7 cellular contexts compared by ENCODE assay signal in the genomic region with DNA sequence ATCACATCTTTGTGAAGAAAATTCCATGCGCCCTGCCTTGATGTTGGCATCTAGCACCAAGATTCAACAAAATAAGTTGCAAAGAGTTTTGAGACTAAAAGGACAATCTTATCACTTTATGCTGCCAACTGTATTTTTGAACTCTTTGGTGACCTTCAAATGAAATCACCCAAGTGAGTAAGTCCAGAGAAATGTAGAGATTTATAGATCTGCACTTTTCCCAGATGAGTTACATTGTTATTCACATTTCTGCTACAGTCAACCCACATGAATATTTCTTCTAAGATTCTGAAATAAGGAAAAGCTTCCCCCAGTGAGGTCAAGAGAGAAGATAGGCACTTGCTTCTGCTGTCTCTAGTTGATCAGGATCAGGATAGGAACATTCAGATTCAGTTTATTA.
DNase-seq lines count a peak whose midpoint lies in the region; ATAC-seq, FAIRE-seq and TF ChIP-seq lines count a peak whose summit lies in the region.
"Not testable (repeated sequence)": the region's sequence is repeated elsewhere in the genome, so short reads cannot be mapped to it uniquely, and the experiment has no call there.

No MANE protein-coding gene starts in this region.

- H3K36me3 ChIP-seq in RWPE2 (ENCODE audit: low read depth); bronchial epithelial cell (ENCODE audit: control insufficient read depth, insufficient read depth, low read length): not testable (repeated sequence)

- TF ChIP-seq CTCF in A549 (IDR thresholded peaks at IDR 0.05); RWPE2 (IDR thresholded peaks at IDR 0.05; ENCODE audit: poor library complexity, severe bottlenecking); bronchial epithelial cell (IDR thresholded peaks at IDR 0.05; ENCODE audit: insufficient read depth, low read length, severe bottlenecking); fibroblast of the aortic adventitia (IDR thresholded peaks at IDR 0.05; ENCODE audit: insufficient read depth, low read length): not testable (repeated sequence)

- H3K9me3 ChIP-seq in A549; RWPE2 (ENCODE audit: severe bottlenecking): not testable (repeated sequence)

- H3K4me2 ChIP-seq in A549: not testable (repeated sequence)

- POLR2A ChIA-PET in A549 (lab: Yijun Ruan, JAX): not testable (repeated sequence)

- not testable (repeated sequence) for ATAC-seq in A549
- peak; percentile 57 for ATAC-seq in RWPE2 (ENCODE audit: low read depth)

- 31% methylated on average over 1 of the region's 1 CpG for WGBS in A549 (ENCODE audit: missing lambda C conversion rate)

- H3K27me3 ChIP-seq in RWPE2 (ENCODE audit: insufficient read depth, poor library complexity, severe bottlenecking); bronchial epithelial cell (ENCODE audit: control insufficient read depth, insufficient read depth, low read length): not testable (repeated sequence)

- H3K4me1 ChIP-seq in A549; RWPE2 (ENCODE audit: insufficient read depth, poor library complexity, severe bottlenecking): not testable (repeated sequence)

- not testable (repeated sequence) for H3K4me3 ChIP-seq in A549; RWPE2 (ENCODE audit: severe bottlenecking); bronchial epithelial cell (ENCODE audit: low read depth, low read length); fibroblast of the aortic adventitia (ENCODE audit: low read depth, low read length)

- TF ChIP-seq RAD21 in A549 (conservative IDR thresholded peaks at IDR 0.05 in 1 of 2, IDR thresholded peaks at IDR 0.05 in 1 of 2): not testable (repeated sequence)

- not testable (repeated sequence) for H3K27ac ChIP-seq in A549; RWPE2 (ENCODE audit: poor library complexity, severe bottlenecking)

- FAIRE-seq in A549 (lab: Jason Lieb, UNC): peak; percentile 36
- FAIRE-seq in bronchial epithelial cell (lab: Jason Lieb, UNC): peak; percentile 36

- TF ChIP-seq POLR2A in A549 (IDR thresholded peaks at IDR 0.05; ENCODE audit: low read length): not testable (repeated sequence)

- not testable (repeated sequence) for DNase-seq in A549 (ENCODE audit: low read depth in 1 of 2, low spot score in 1 of 2); RWPE2 (ENCODE audit: low spot score)
- DNase-seq in GM04503 (ENCODE audit: low read depth) (peak; percentile 10), HCEC 1CT (peak; percentile 34), LHCN-M2 (ENCODE audit: low read depth) (peak; percentile 58), bronchial epithelial cell (ENCODE audit: low read depth) (peak; percentile 0), fibroblast of the aortic adventitia (ENCODE audit: low read depth) (peak; percentile 0)

- CTCF ChIA-PET in A549 (lab: Yijun Ruan, JAX): not testable (repeated sequence)

- not testable (repeated sequence) for TF ChIP-seq EP300 in A549 (IDR thresholded peaks at IDR 0.05)
